In genomic region chr2:45237850-45238542, GRCh38 we compare ENCODE assay signal across 8 cellular contexts.
A peak's percentile ranks its signal among the peaks of the same experiment; 100 is the strongest.
DNase-seq lines count a peak whose midpoint lies in the region; ATAC-seq, FAIRE-seq and TF ChIP-seq lines count a peak whose summit lies in the region.

No MANE protein-coding gene starts in this region.

- no peaks in the 10 kb centered on the region for H4K20me1 ChIP-seq in BLaER1
- H4K20me1 ChIP-seq in HepG2 (ENCODE audit: insufficient read depth, low read length) = no peaks in the 10 kb centered on the region

- H3K4me2 ChIP-seq in BLaER1 = peak overlapping the region; percentile 95
- H3K4me2 ChIP-seq in HepG2 (ENCODE audit: low read depth, low read length) = peak overlapping the region; percentile 23

- 16% methylated on average over 5 of the region's 6 CpGs for WGBS in HepG2 (ENCODE audit: low lambda C conversion rate)
- 85% methylated on average over 6 of the region's 6 CpGs for WGBS in esophagus muscularis mucosa

- peak overlapping the region; percentile 50; the same call in 1 of the 2 replicates for H3K4me3 ChIP-seq in BLaER1
- H3K4me3 ChIP-seq in HepG2 (replicated peaks in 1 of 3; ENCODE audit: insufficient read depth in 1 of 3, low read depth in 2 of 3, low read length in 3 of 3) = no peak overlapping the region
- H3K4me3 ChIP-seq in esophagus muscularis mucosa = no peak overlapping the region

- H3K4me1 ChIP-seq in BLaER1 = peaks cover 60% of the 10 kb centered on the region
- H3K4me1 ChIP-seq in HepG2 (ENCODE audit: insufficient read depth, low read length) = peaks cover 18% of the 10 kb centered on the region
- H3K4me1 ChIP-seq in esophagus muscularis mucosa = peaks cover 13 to 23% (median 21%) of the 10 kb centered on the region in 4 donors

- DNase-seq in HT1080 (ENCODE audit: low read depth) (peak; percentile 99), amniotic stem cell (lab: John Stamatoyannopoulos, UW) (peak; percentile 68), HepG2 (ENCODE audit: low spot score) (peak; percentile 83), NCI-H1436 treated with DMSO at 0.1 percent for 48 hours (lab: John Stamatoyannopoulos, UW) (no peak), esophagus muscularis mucosa (ENCODE audit: extremely low spot score) (no peak), GM19238 (ENCODE audit: insufficient read length, low spot score) (no peak)

- H3K9ac ChIP-seq in BLaER1 = peak overlapping the region; percentile 77
- no peak overlapping the region for H3K9ac ChIP-seq in HepG2 (ENCODE audit: insufficient read depth, low read depth, low read length)

- ATAC-seq in HepG2 (peak; percentile 96), GM18505 (IDR thresholded peaks at IDR 0.05; ENCODE audit: unreplicated experiment) (no peak)

- FAIRE-seq in HepG2 (lab: Jason Lieb, UNC) = no peak

- intact Hi-C loops in HepG2 (cut with micrococcal nuclease; ENCODE audit: unreplicated experiment) (loop anchor here (1.0 kb wide), 3 partner anchors 18 to 91 kb away; no protein-coding TSS in a partner anchor), esophagus muscularis mucosa (cut with DNase I) (no loop called here)

- no peaks in the 10 kb centered on the region for H3K79me2 ChIP-seq in HepG2 (ENCODE audit: insufficient read depth, low read length)

- H3K9me3 ChIP-seq in BLaER1 = no peaks in the 10 kb centered on the region
- H3K9me3 ChIP-seq in HepG2 (ENCODE audit: low read length) = no peaks in the 10 kb centered on the region
- H3K9me3 ChIP-seq in esophagus muscularis mucosa = no peaks in the 10 kb centered on the region

- BruUV-seq in HepG2 (replicated peaks; lab: Mats Ljungman, UMichigan) = no TSS peak

- TF ChIP-seq CTCF in HepG2 (CRISPR knock-in tag; IDR thresholded peaks at IDR 0.05) (no peak), esophagus muscularis mucosa (IDR thresholded peaks at IDR 0.05) (no peak)

- TF ChIP-seq POLR2A in HepG2 (IDR thresholded peaks at IDR 0.05; ENCODE audit: insufficient read depth in 1 of 2, low read depth in 2 of 2, low read length in 2 of 2) (no peak), GM18505 (IDR thresholded peaks at IDR 0.05; ENCODE audit: borderline replicate concordance, extremely low read depth, insufficient read depth, insufficient read length) (no peak), esophagus muscularis mucosa (IDR thresholded peaks at IDR 0.05; ENCODE audit: low read depth) (no peak)

- no peaks in the 10 kb centered on the region for H3K36me3 ChIP-seq in BLaER1
- H3K36me3 ChIP-seq in HepG2 (replicated peaks in 1 of 2; ENCODE audit: control insufficient read depth in 1 of 2, insufficient read depth in 2 of 2, low read length in 2 of 2) = no peaks in the 10 kb centered on the region
- H3K36me3 ChIP-seq in esophagus muscularis mucosa = no peaks in the 10 kb centered on the region

- H3K27me3 ChIP-seq in BLaER1 = no peaks in the 10 kb centered on the region
- no peaks in the 10 kb centered on the region; a peak in 2 of 5 replicates for H3K27me3 ChIP-seq in HepG2 (ENCODE audit: control insufficient read depth in 1 of 2, insufficient read depth in 2 of 2, low read length in 2 of 2)
- no peaks in the 10 kb centered on the region for H3K27me3 ChIP-seq in esophagus muscularis mucosa

- 0 out of 2 replicates have a peak, but pooled peaks have one; percentile 21 for TF ChIP-seq RAD21 in HepG2 (CRISPR knock-in tag; IDR thresholded peaks at IDR 0.05)

- in situ Hi-C loops in HepG2 (cut with HindIII; ENCODE audit: extremely low pct_ligation_motif_present, low pct_unique_long_range_greater_than_20kb) = no loop called here

- POLR2A ChIA-PET in HepG2 (lab: Yijun Ruan, JAX) = interaction anchor here (0.8 to 2.6 kb wide), 4 partner anchors 19 to 93 kb away, joined by 4 to 22 read pairs (median 10); no protein-coding TSS in a partner anchor

- CTCF ChIA-PET in HepG2 (lab: Yijun Ruan, JAX; ENCODE audit: low intra/inter-chr PET ratio, low total read pairs) = no interaction called here

- H3K27ac ChIP-seq in BLaER1 (peak overlapping the region; percentile 94), HepG2 (ENCODE audit: extremely low read length, insufficient read depth, low read length) (no peak overlapping the region), esophagus muscularis mucosa (replicated peaks in 1 of 4) (no peak overlapping the region)

- TF ChIP-seq EP300 in HepG2 (IDR thresholded peaks at IDR 0.05; ENCODE audit: low read depth in 2 of 2, low read length in 2 of 2) (peak in 1 of 2 experiments; percentile 57; a peak in 1 of 4 replicates), HepG2 (CRISPR knock-in tag; IDR thresholded peaks at IDR 0.05; ENCODE audit: borderline replicate concordance) (peak; percentile 83), esophagus muscularis mucosa (IDR thresholded peaks at IDR 0.05) (no peak)

- no peak overlapping the region for H2AFZ ChIP-seq in HepG2 (ENCODE audit: low read length)

TF ChIP-seq in HepG2, 621 proteins besides CTCF, POLR2A, EP300 and RAD21 (continues in another document):
- peak; percentile 65 for TF ChIP-seq TEAD3 (CRISPR knock-in tag; optimal IDR thresholded peaks at IDR 0.05; ENCODE audit: borderline replicate concordance)
- no peak for TF ChIP-seq ZNF660 (CRISPR knock-in tag; IDR thresholded peaks at IDR 0.05; ENCODE audit: borderline replicate concordance, low read depth)
- TF ChIP-seq GMEB1 (CRISPR knock-in tag; IDR thresholded peaks at IDR 0.05; ENCODE audit: borderline replicate concordance) = no peak
- TF ChIP-seq ETV5 (CRISPR knock-in tag; IDR thresholded peaks at IDR 0.05; ENCODE audit: borderline replicate concordance) = peak; percentile 59; the same call in 1 of the 2 replicates
- peak; percentile 46; the same call in 1 of the 2 replicates for TF ChIP-seq ARNT2 (CRISPR knock-in tag; IDR thresholded peaks at IDR 0.05; ENCODE audit: low read depth)
- TF ChIP-seq NFE2L2 (IDR thresholded peaks at IDR 0.05; ENCODE audit: low read length) = 0 out of 2 replicates have a peak, but pooled peaks have one; percentile 16
- 0 out of 2 replicates have a peak, but pooled peaks have one; percentile 16 for TF ChIP-seq GATAD1 (CRISPR knock-in tag; IDR thresholded peaks at IDR 0.05)
- TF ChIP-seq XRCC5 (optimal IDR thresholded peaks at IDR 0.05; ENCODE audit: low read length) = peak; percentile 77
- TF ChIP-seq TRIM22 (IDR thresholded peaks at IDR 0.05) = no peak
- TF ChIP-seq AGO2 (optimal IDR thresholded peaks at IDR 0.05; ENCODE audit: low read depth, low read length) = no peak
- TF ChIP-seq, protein P1, sequence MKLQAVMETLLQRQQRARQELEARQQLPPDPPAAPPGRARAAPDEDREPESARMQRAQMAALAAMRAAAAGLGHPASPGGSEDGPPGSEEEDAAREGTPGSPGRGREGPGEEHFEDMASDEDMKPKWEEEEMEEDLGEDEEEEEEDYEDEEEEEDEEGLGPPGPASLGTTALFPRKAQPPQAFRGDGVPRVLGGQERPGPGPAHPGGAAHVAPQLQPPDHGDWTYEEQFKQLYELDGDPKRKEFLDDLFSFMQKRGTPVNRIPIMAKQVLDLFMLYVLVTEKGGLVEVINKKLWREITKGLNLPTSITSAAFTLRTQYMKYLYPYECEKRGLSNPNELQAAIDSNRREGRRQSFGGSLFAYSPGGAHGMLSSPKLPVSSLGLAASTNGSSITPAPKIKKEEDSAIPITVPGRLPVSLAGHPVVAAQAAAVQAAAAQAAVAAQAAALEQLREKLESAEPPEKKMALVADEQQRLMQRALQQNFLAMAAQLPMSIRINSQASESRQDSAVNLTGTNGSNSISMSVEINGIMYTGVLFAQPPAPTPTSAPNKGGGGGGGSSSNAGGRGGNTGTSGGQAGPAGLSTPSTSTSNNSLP (IDR thresholded peaks at IDR 0.05; ENCODE audit: low read depth, low read length) = 0 out of 2 replicates have a peak, but pooled peaks have one; percentile 39
- TF ChIP-seq KDM1A (CRISPR knock-in tag; IDR thresholded peaks at IDR 0.05) = 0 out of 2 replicates have a peak, but pooled peaks have one; percentile 26
- TF ChIP-seq ELF1 (CRISPR knock-in tag; IDR thresholded peaks at IDR 0.05) = no peak
- TF ChIP-seq CBX5 (CRISPR knock-in tag; IDR thresholded peaks at IDR 0.05; ENCODE audit: borderline replicate concordance) = peak; percentile 90; the same call in 1 of the 2 replicates
- TF ChIP-seq FOXA1 (IDR thresholded peaks at IDR 0.05) = no peak
- peak; percentile 37; the same call in 1 of the 2 replicates for TF ChIP-seq FOXA1 (CRISPR knock-in tag; IDR thresholded peaks at IDR 0.05)
- TF ChIP-seq NCOA2 (CRISPR knock-in tag; IDR thresholded peaks at IDR 0.05) = peak; percentile 52
- no peak for TF ChIP-seq ZNF12 (CRISPR knock-in tag; IDR thresholded peaks at IDR 0.05)
- TF ChIP-seq ZC3H4 (CRISPR knock-in tag; IDR thresholded peaks at IDR 0.05; ENCODE audit: borderline replicate concordance) = no peak

Comparison
In these comparisons a context has a peak if more than half of its experiments do, and no peak if none do; other contexts are left out.
1. DNase-seq: peak in HT1080 (single experiment), amniotic stem cell (single experiment) and HepG2 (single experiment); none in NCI-H1436 treated with DMSO at 0.1 percent for 48 hours (single experiment), esophagus muscularis mucosa (single experiment) and GM19238 (single experiment).